In genomic region chr14:74085828-74086227, GRCh38 we compare ENCODE assay signal across 1 cellular context.
TF ChIP-seq lines count a peak whose summit lies in the region.

No MANE protein-coding gene starts in this region.

TF ChIP-seq in IMR-90, 13 proteins besides CTCF, POLR2A, EP300 and RAD21 (continued from another document):
- TF ChIP-seq MAFK (IDR thresholded peaks at IDR 0.05; ENCODE audit: low read depth, low read length) = no peak
- TF ChIP-seq MXI1 (IDR thresholded peaks at IDR 0.05; ENCODE audit: borderline replicate concordance, low read depth, low read length) = no peak
- TF ChIP-seq NFE2L2 (IDR thresholded peaks at IDR 0.05; ENCODE audit: low read depth, low read length) = no peak
- TF ChIP-seq MAZ (IDR thresholded peaks at IDR 0.05; ENCODE audit: borderline replicate concordance, low read depth, low read length) = no peak
- TF ChIP-seq SMC3 (IDR thresholded peaks at IDR 0.05; ENCODE audit: low read depth, low read length) = no peak
- TF ChIP-seq ELK1 (IDR thresholded peaks at IDR 0.05; ENCODE audit: borderline replicate concordance, low read depth, low read length) = no peak
- TF ChIP-seq FOS (IDR thresholded peaks at IDR 0.05; ENCODE audit: low read depth, low read length) = no peak
- no peak for TF ChIP-seq CEBPB (IDR thresholded peaks at IDR 0.05; ENCODE audit: low read depth, low read length)
- no peak for TF ChIP-seq RCOR1 (IDR thresholded peaks at IDR 0.05; ENCODE audit: insufficient replicate concordance, low read length)
